In the genomic region with DNA sequence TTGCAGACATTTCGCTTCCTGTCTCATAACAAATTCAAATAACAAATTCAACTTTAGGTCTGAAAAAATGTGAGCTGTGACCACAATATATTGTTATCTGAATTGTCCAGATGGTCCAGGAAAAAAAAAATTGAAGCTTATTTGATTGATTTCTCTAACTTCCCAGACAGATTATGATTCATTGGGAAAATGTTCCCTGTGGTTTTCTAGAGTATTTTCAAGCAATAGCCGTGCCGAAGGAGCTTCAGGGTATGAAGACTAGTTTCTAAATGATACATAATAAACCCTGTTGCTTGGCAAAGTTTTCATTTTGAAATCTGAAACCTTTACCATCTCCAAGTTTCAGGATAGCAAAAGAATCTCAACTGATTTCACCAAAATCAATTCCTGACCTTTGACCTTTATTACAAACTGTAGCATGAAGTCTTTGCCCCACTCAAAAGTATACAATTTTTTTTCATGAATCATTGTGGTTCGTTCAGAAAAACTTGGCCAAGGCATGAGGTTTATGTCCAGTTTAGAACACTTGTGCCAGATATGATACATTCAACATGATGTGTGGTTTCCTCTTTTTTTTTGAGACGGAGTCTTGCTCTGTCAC, we compare ENCODE assay signal across 10 cellular contexts.
DNase-seq lines count a peak whose midpoint lies in the region; ATAC-seq and TF ChIP-seq lines count a peak whose summit lies in the region.
"Had no signal": no experiment of that assay in that cellular context is flagged by ENCODE, and none has a peak within 500 bp of the region (broad histone marks: within the 10 kb centered on the region; RNA-seq: fewer than 3 reads in every experiment).

No MANE protein-coding gene starts in this region.

- H3K9ac ChIP-seq in SK-N-SH, result peak overlapping the region; percentile 62; the same call in 1 of the 2 replicates
- H3K9ac ChIP-seq: parathyroid adenoma had no signal

- ATAC-seq in HG02642 (IDR thresholded peaks at IDR 0.05; ENCODE audit: poor library complexity, unreplicated experiment), result no peak

- TF ChIP-seq RAD21 in SK-N-SH (IDR thresholded peaks at IDR 0.05; ENCODE audit: low read length), result no peak

- no peaks in the 10 kb centered on the region for H3K9me3 ChIP-seq in SK-N-SH

- H3K79me2 ChIP-seq in SK-N-SH (ENCODE audit: insufficient read depth), result no peaks in the 10 kb centered on the region
- H3K79me2 ChIP-seq: parathyroid adenoma had no signal

- H3K4me2 ChIP-seq in SK-N-SH, result peak overlapping the region; percentile 58

- H3K4me1 ChIP-seq in SK-N-SH (ENCODE audit: control insufficient read depth in 1 of 2, insufficient read depth in 2 of 2, low read depth in 1 of 2, low read length in 1 of 2), result peaks cover 11 to 40% of the 10 kb centered on the region in 2 experiments; a peak in 3 of 4 replicates
- H3K4me1 ChIP-seq: parathyroid adenoma had no signal

- DNase-seq in H4 (ENCODE audit: low spot score) (peak; percentile 77), SK-N-SH (no peak), fibroblast of the aortic adventitia (ENCODE audit: low read depth) (peak; percentile 100), smooth muscle cell of the brain vasculature (ENCODE audit: low read depth, low spot score) (peak; percentile 88), anterior cingulate cortex (lab: John Stamatoyannopoulos, UW) (no peak)
- no peak for DNase-seq in NK-92 treated with Interleukin-12 subunit alpha and Interleukin-12 subunit beta, amount 100 ng/mL, for 24 hours (lab: John Stamatoyannopoulos, UW)
- no peak for DNase-seq in central memory CD4-positive, alpha-beta T cell
- DNase-seq: activated B cell treated with CpG ODN at 0.5 μM for 24 hours had no signal

- no peaks in the 10 kb centered on the region for H4K20me1 ChIP-seq in SK-N-SH (ENCODE audit: insufficient read depth)

- TF ChIP-seq EP300 in SK-N-SH (IDR thresholded peaks at IDR 0.05; ENCODE audit: borderline replicate concordance in 1 of 2, low read depth in 1 of 2, low read length in 1 of 2), result peak; percentile 81 to 99

- no peaks in the 10 kb centered on the region for H3K36me3 ChIP-seq in SK-N-SH (replicated peaks in 1 of 2; ENCODE audit: control insufficient read depth in 1 of 2, insufficient read depth in 2 of 2, low read length in 1 of 2)

- H3K27ac ChIP-seq in SK-N-SH (ENCODE audit: low read depth in 2 of 2, low read length in 1 of 2), result peak overlapping the region; percentile 95 to 98
- H3K27ac ChIP-seq: parathyroid adenoma had no signal

- no peaks in the 10 kb centered on the region for H3K9me2 ChIP-seq in SK-N-SH

- POLR2A ChIA-PET in SK-N-SH (lab: Yijun Ruan, JAX), result no interaction called here

- H3K4me3 ChIP-seq in SK-N-SH (ENCODE audit: low read depth in 2 of 2, low read length in 1 of 2) (no peak overlapping the region), fibroblast of the aortic adventitia (ENCODE audit: low read depth, low read length) (no peak overlapping the region)

- H3K27me3 ChIP-seq in SK-N-SH (ENCODE audit: insufficient read depth), result no peaks in the 10 kb centered on the region

- CTCF ChIA-PET in SK-N-SH (lab: Yijun Ruan, JAX), result interaction anchor here (0.7 to 1.0 kb wide), 2 partner anchors 48 to 194 kb away, joined by 3 read pairs; no protein-coding TSS in a partner anchor

- 5% methylated on average over 5 of the region's 5 CpGs for WGBS in SK-N-SH (ENCODE audit: low lambda C conversion rate)

- TF ChIP-seq CTCF in SK-N-SH (IDR thresholded peaks at IDR 0.05), result no peak
- no peak for TF ChIP-seq CTCF in fibroblast of the aortic adventitia (IDR thresholded peaks at IDR 0.05; ENCODE audit: insufficient read depth, low read length)

- no peak overlapping the region for H2AFZ ChIP-seq in SK-N-SH (ENCODE audit: low read depth)
- H2AFZ ChIP-seq: parathyroid adenoma had no signal

- H3F3A ChIP-seq in SK-N-SH (replicated peaks; ENCODE audit: insufficient read depth), result peaks cover 29% of the 10 kb centered on the region

TF ChIP-seq in SK-N-SH, 30 proteins besides CTCF, POLR2A, EP300 and RAD21 (continues in another document):
- no peak for TF ChIP-seq NRF1 (IDR thresholded peaks at IDR 0.05; ENCODE audit: low read depth, low read length)
- peak; percentile 8; the same call in 1 of the 2 replicates for TF ChIP-seq GABPA (IDR thresholded peaks at IDR 0.05; ENCODE audit: low read depth)
- TF ChIP-seq MEF2A (IDR thresholded peaks at IDR 0.05; ENCODE audit: borderline replicate concordance, low read depth), result peak; percentile 84
- TF ChIP-seq GATA2 (CRISPR knock-in tag; IDR thresholded peaks at IDR 0.05), result no peak
- TF ChIP-seq FOXM1 (IDR thresholded peaks at IDR 0.05; ENCODE audit: low read depth), result peak; percentile 99
- TF ChIP-seq, protein P1, sequence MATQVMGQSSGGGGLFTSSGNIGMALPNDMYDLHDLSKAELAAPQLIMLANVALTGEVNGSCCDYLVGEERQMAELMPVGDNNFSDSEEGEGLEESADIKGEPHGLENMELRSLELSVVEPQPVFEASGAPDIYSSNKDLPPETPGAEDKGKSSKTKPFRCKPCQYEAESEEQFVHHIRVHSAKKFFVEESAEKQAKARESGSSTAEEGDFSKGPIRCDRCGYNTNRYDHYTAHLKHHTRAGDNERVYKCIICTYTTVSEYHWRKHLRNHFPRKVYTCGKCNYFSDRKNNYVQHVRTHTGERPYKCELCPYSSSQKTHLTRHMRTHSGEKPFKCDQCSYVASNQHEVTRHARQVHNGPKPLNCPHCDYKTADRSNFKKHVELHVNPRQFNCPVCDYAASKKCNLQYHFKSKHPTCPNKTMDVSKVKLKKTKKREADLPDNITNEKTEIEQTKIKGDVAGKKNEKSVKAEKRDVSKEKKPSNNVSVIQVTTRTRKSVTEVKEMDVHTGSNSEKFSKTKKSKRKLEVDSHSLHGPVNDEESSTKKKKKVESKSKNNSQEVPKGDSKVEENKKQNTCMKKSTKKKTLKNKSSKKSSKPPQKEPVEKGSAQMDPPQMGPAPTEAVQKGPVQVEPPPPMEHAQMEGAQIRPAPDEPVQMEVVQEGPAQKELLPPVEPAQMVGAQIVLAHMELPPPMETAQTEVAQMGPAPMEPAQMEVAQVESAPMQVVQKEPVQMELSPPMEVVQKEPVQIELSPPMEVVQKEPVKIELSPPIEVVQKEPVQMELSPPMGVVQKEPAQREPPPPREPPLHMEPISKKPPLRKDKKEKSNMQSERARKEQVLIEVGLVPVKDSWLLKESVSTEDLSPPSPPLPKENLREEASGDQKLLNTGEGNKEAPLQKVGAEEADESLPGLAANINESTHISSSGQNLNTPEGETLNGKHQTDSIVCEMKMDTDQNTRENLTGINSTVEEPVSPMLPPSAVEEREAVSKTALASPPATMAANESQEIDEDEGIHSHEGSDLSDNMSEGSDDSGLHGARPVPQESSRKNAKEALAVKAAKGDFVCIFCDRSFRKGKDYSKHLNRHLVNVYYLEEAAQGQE (IDR thresholded peaks at IDR 0.05; ENCODE audit: low read depth, low read length), result peak; percentile 54; the same call in 1 of the 2 replicates
- TF ChIP-seq, protein P2, sequence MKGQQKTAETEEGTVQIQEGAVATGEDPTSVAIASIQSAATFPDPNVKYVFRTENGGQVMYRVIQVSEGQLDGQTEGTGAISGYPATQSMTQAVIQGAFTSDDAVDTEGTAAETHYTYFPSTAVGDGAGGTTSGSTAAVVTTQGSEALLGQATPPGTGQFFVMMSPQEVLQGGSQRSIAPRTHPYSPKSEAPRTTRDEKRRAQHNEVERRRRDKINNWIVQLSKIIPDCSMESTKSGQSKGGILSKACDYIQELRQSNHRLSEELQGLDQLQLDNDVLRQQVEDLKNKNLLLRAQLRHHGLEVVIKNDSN (IDR thresholded peaks at IDR 0.05; ENCODE audit: borderline replicate concordance, low read depth), result 0 out of 2 replicates have a peak, but pooled peaks have one; percentile 37
- peak; percentile 58; the same call in 1 of the 2 replicates for TF ChIP-seq YY1 (IDR thresholded peaks at IDR 0.05; ENCODE audit: low read depth)
- TF ChIP-seq, protein P3, sequence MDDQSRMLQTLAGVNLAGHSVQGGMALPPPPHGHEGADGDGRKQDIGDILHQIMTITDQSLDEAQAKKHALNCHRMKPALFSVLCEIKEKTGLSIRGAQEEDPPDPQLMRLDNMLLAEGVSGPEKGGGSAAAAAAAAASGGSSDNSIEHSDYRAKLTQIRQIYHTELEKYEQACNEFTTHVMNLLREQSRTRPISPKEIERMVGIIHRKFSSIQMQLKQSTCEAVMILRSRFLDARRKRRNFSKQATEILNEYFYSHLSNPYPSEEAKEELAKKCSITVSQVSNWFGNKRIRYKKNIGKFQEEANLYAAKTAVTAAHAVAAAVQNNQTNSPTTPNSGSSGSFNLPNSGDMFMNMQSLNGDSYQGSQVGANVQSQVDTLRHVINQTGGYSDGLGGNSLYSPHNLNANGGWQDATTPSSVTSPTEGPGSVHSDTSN (IDR thresholded peaks at IDR 0.05), result peak; percentile 98
- TF ChIP-seq TAF1 (IDR thresholded peaks at IDR 0.05; ENCODE audit: borderline replicate concordance, low read depth, low read length), result peak; percentile 31; the same call in 1 of the 2 replicates
- peak; percentile 86 for TF ChIP-seq RXRA (IDR thresholded peaks at IDR 0.05; ENCODE audit: borderline replicate concordance, low read depth)
- TF ChIP-seq ELF1 (IDR thresholded peaks at IDR 0.05), result peak; percentile 44; the same call in 1 of the 2 replicates
- TF ChIP-seq RFX5 (IDR thresholded peaks at IDR 0.05; ENCODE audit: low read length), result no peak
- TF ChIP-seq, protein P4, sequence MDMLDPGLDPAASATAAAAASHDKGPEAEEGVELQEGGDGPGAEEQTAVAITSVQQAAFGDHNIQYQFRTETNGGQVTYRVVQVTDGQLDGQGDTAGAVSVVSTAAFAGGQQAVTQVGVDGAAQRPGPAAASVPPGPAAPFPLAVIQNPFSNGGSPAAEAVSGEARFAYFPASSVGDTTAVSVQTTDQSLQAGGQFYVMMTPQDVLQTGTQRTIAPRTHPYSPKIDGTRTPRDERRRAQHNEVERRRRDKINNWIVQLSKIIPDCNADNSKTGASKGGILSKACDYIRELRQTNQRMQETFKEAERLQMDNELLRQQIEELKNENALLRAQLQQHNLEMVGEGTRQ (IDR thresholded peaks at IDR 0.05; ENCODE audit: borderline replicate concordance, low read depth, low read length), result no peak
- peak; percentile 80; the same call in 1 of the 2 replicates for TF ChIP-seq POLR2AphosphoS5 (IDR thresholded peaks at IDR 0.05; ENCODE audit: low read depth, low read length)
- TF ChIP-seq TCF12 (IDR thresholded peaks at IDR 0.05), result peak; percentile 99
- peak; percentile 89 for TF ChIP-seq FOSL2 (IDR thresholded peaks at IDR 0.05; ENCODE audit: borderline replicate concordance, low read depth)
- no peak for TF ChIP-seq MXI1 (IDR thresholded peaks at IDR 0.05; ENCODE audit: low read depth, low read length)

Comparison
In these comparisons a context has a peak if more than half of its experiments do, and no peak if none do; other contexts are left out.
1. DNase-seq: peak in H4 (single experiment), fibroblast of the aortic adventitia (single experiment) and smooth muscle cell of the brain vasculature (single experiment); none in SK-N-SH (single experiment), anterior cingulate cortex (0 of 58), NK-92 treated with Interleukin-12 subunit alpha and Interleukin-12 subunit beta, amount 100 ng/mL, for 24 hours (single experiment) and central memory CD4-positive, alpha-beta T cell (single experiment).